ENCODE assay signal across 10 cellular contexts in genomic region chr4:6686104-6686787, GRCh38. TPM values are rescaled to one million over a fixed set of nuclear protein-coding genes. Genes with fewer than 3 reads are reported as not detected.
"Had no signal": no experiment of that assay in that cellular context is flagged by ENCODE, and none has a peak within 500 bp of the region (broad histone marks: within the 10 kb centered on the region; RNA-seq: fewer than 3 reads in every experiment).

No MANE protein-coding gene starts in this region.

- H3K36me3 ChIP-seq: right atrium auricular region had no signal

- ATAC-seq: esophagus mucosa; stimulated activated memory B cell treated with anti-CD40 and anti-IgM and Interleukin-4, amounts not matched to agents 10 μg/mL and 1 μg/mL and 100 μg/mL, for 72 hours had no signal

- DNase-seq: activated B cell treated with CpG ODN at 0.5 μM for 24 hours; activated naive CD8-positive, alpha-beta T cell treated with anti-CD3 and anti-CD28 coated beads for 36 hours; hippocampal formation had no signal

- H3K4me2 ChIP-seq: smooth muscle cell had no signal

- H3K4me3 ChIP-seq: right atrium auricular region, smooth muscle cell, tibial nerve had no signal

- H3K27ac ChIP-seq: right atrium auricular region, tibial nerve had no signal

- H3K4me1 Mint-ChIP-seq: activated B cell treated with CpG ODN at 0.5 μM for 24 hours had no signal

- H3K4me3 Mint-ChIP-seq: activated B cell treated with CpG ODN at 0.5 μM for 24 hours; activated naive CD8-positive, alpha-beta T cell treated with anti-CD3 and anti-CD28 coated beads for 36 hours; stimulated activated memory B cell treated with anti-CD40 and anti-IgM and Interleukin-4, amounts not matched to agents 10 μg/mL and 1 μg/mL and 100 μg/mL, for 72 hours had no signal

- H3K27ac Mint-ChIP-seq: activated B cell treated with CpG ODN at 0.5 μM for 24 hours; activated naive CD8-positive, alpha-beta T cell treated with anti-CD3 and anti-CD28 coated beads for 36 hours; stimulated activated memory B cell treated with anti-CD40 and anti-IgM and Interleukin-4, amounts not matched to agents 10 μg/mL and 1 μg/mL and 100 μg/mL, for 72 hours had no signal

- H3K9me3 Mint-ChIP-seq: activated B cell treated with CpG ODN at 0.5 μM for 24 hours; activated naive CD8-positive, alpha-beta T cell treated with anti-CD3 and anti-CD28 coated beads for 36 hours; stimulated activated memory B cell treated with anti-CD40 and anti-IgM and Interleukin-4, amounts not matched to agents 10 μg/mL and 1 μg/mL and 100 μg/mL, for 72 hours had no signal

- H3K27me3 Mint-ChIP-seq: activated naive CD8-positive, alpha-beta T cell treated with anti-CD3 and anti-CD28 coated beads for 36 hours had no signal

- H3K9me3 ChIP-seq: right atrium auricular region, tibial nerve had no signal

- H3K27me3 ChIP-seq: right atrium auricular region, tibial nerve had no signal

RNA-seq across cellular contexts. Expression of gene S100P, which starts 7.4 kb away (rescaled TPM):
- total RNA-seq: activated B cell treated with CpG ODN at 0.5 μM for 24 hours, glomerular endothelial cell, myocyte, tibial nerve had no signal
